Comparison of ENCODE assay signal across 33 cellular contexts in genomic region chr17:74803388-74803930, GRCh38. TPM values are rescaled to one million over a fixed set of nuclear protein-coding genes. Genes with fewer than 3 reads are reported as not detected.
"Had no signal": no experiment of that assay in that cellular context is flagged by ENCODE, and none has a peak within 500 bp of the region (broad histone marks: within the 10 kb centered on the region; RNA-seq: fewer than 3 reads in every experiment).

No MANE protein-coding gene starts in this region.

- H3K27me3 ChIP-seq: cardiac muscle cell, Peyer's patch had no signal

- H3K4me3 Mint-ChIP-seq: activated CD4-positive, alpha-beta memory T cell treated with anti-CD3 and anti-CD28 coated beads, Interleukin-2, amount 10 ng/mL, durations not matched to agents 7 days and 5 days; activated CD8-positive, alpha-beta memory T cell treated with anti-CD3 and anti-CD28 coated beads, Interleukin-2, amount 10 ng/mL, durations not matched to agents 7 days and 5 days; activated naive CD8-positive, alpha-beta T cell treated with anti-CD3 and anti-CD28 coated beads for 36 hours; T-cell had no signal

- H3K9me3 Mint-ChIP-seq: activated CD4-positive, alpha-beta memory T cell treated with anti-CD3 and anti-CD28 coated beads, Interleukin-2, amount 10 ng/mL, durations not matched to agents 7 days and 5 days; activated naive CD8-positive, alpha-beta T cell treated with anti-CD3 and anti-CD28 coated beads for 36 hours; T-cell had no signal

- DNase-seq: activated CD4-positive, alpha-beta memory T cell treated with anti-CD3 and anti-CD28 coated beads, Interleukin-2, amount 10 ng/mL, durations not matched to agents 7 days and 5 days; activated CD4-positive, alpha-beta T cell treated with anti-CD3 and anti-CD28 coated beads for 1 hour; activated CD4-positive, alpha-beta T cell treated with anti-CD3 and anti-CD28 coated beads for 48 hours; activated CD4-positive, CD25-positive, alpha-beta regulatory T cell; activated CD8-positive, alpha-beta memory T cell treated with anti-CD3 and anti-CD28 coated beads for 24 hours; activated CD8-positive, alpha-beta memory T cell treated with anti-CD3 and anti-CD28 coated beads, Interleukin-2, amount 10 ng/mL, durations not matched to agents 7 days and 5 days; activated CD8-positive, alpha-beta memory T cell treated with anti-CD3 and anti-CD28 coated beads, Interleukin-2, amount 50 U/mL, for 48 hours; activated effector memory CD4-positive, alpha-beta T cell treated with anti-CD3 and anti-CD28 coated beads, Interleukin-2, amount 50 U/mL, for 16 hours; activated naive CD4-positive, alpha-beta T cell; activated naive CD4-positive, alpha-beta T cell treated with anti-CD3 and anti-CD28 coated beads, Interleukin-2, amount 50 U/mL, for 16 hours; activated naive CD8-positive, alpha-beta T cell treated with anti-CD3 and anti-CD28 coated beads for 36 hours; activated T-cell treated with anti-CD3 and anti-CD28 coated beads, Interleukin-2, amount 50 U/mL, for 48 hours; amniotic stem cell; aorta; NCI-H1105; NCI-H1417 treated with DMSO at 0.1 percent for 48 hours; NCI-H1930; NCI-H2081 treated with DMSO at 0.1 percent for 48 hours; NCI-H226; NCI-H524; NCI-H748 treated with DMSO at 0.1 percent for 48 hours; NK-92 treated with Interleukin-12 subunit alpha and Interleukin-12 subunit beta, amount 100 ng/mL, for 24 hours; PC-3; Peyer's patch; RPMI8226; SIG-M5; T-cell; T1000; WERI-Rb-1 had no signal

- H3K4me1 ChIP-seq: Peyer's patch had no signal

- ATAC-seq: activated CD8-positive, alpha-beta memory T cell treated with anti-CD3 and anti-CD28 coated beads, Interleukin-2, amount 10 ng/mL, durations not matched to agents 7 days and 5 days; K562; PC-3; Right ventricle myocardium inferior; T-cell had no signal

- H3K27me3 Mint-ChIP-seq: activated CD4-positive, alpha-beta memory T cell treated with anti-CD3 and anti-CD28 coated beads, Interleukin-2, amount 10 ng/mL, durations not matched to agents 7 days and 5 days; activated CD8-positive, alpha-beta memory T cell treated with anti-CD3 and anti-CD28 coated beads, Interleukin-2, amount 10 ng/mL, durations not matched to agents 7 days and 5 days; activated naive CD8-positive, alpha-beta T cell treated with anti-CD3 and anti-CD28 coated beads for 36 hours; T-cell had no signal

- H3K4me3 ChIP-seq: cardiac muscle cell, K562, Peyer's patch had no signal

- H3K27ac Mint-ChIP-seq: activated CD4-positive, alpha-beta memory T cell treated with anti-CD3 and anti-CD28 coated beads, Interleukin-2, amount 10 ng/mL, durations not matched to agents 7 days and 5 days; activated CD8-positive, alpha-beta memory T cell treated with anti-CD3 and anti-CD28 coated beads, Interleukin-2, amount 10 ng/mL, durations not matched to agents 7 days and 5 days; activated naive CD8-positive, alpha-beta T cell treated with anti-CD3 and anti-CD28 coated beads for 36 hours; T-cell had no signal

- H3K4me1 Mint-ChIP-seq: activated CD4-positive, alpha-beta memory T cell treated with anti-CD3 and anti-CD28 coated beads, Interleukin-2, amount 10 ng/mL, durations not matched to agents 7 days and 5 days; activated CD8-positive, alpha-beta memory T cell treated with anti-CD3 and anti-CD28 coated beads, Interleukin-2, amount 10 ng/mL, durations not matched to agents 7 days and 5 days had no signal

- H3K27ac ChIP-seq: cardiac muscle cell, Peyer's patch, WERI-Rb-1 had no signal

- H3K9me3 ChIP-seq: Peyer's patch had no signal

- H3K36me3 ChIP-seq: cardiac muscle cell had no signal

RNA-seq across cellular contexts. Expression of gene GRIN2C, which starts 56.2 kb away (rescaled TPM):
- total RNA-seq: activated naive CD8-positive, alpha-beta T cell treated with anti-CD3 and anti-CD28 coated beads for 36 hours; SK-MEL-5; T-cell had no signal
